ENCODE assay signal across 11 cellular contexts in genomic region chr7:151755131-151755787, GRCh38.
DNase-seq lines count a peak whose midpoint lies in the region; ATAC-seq and TF ChIP-seq lines count a peak whose summit lies in the region.
"Had no signal": no experiment of that assay in that cellular context is flagged by ENCODE, and none has a peak within 500 bp of the region (broad histone marks: within the 10 kb centered on the region; RNA-seq: fewer than 3 reads in every experiment).

No MANE protein-coding gene starts in this region.

- POLR2A ChIA-PET in CD8-positive, alpha-beta memory T cell (lab: Charles Lee): no interaction called here
- POLR2A ChIA-PET in RWPE1 (lab: Yijun Ruan, JAX; ENCODE audit: low non-redundant PET): no interaction called here

- 49 to 60% (median 56%) methylated on average over 11 of the region's 11 CpGs for WGBS in psoas muscle, 3 donors

- peaks cover 0 to 2% of the 10 kb centered on the region in 2 donors for H3K27me3 Mint-ChIP-seq in CD8-positive, alpha-beta memory T cell

- CTCF ChIA-PET in CD8-positive, alpha-beta memory T cell (lab: Charles Lee): no interaction called here
- CTCF ChIA-PET in RWPE1 (lab: Yijun Ruan, JAX): interaction anchor here (0.6 kb wide), 1 partner anchor 248 kb away, joined by 3 read pairs; no protein-coding TSS in a partner anchor

- peaks cover 7 to 9% (median 9%) of the 10 kb centered on the region in 3 donors for H3K36me3 Mint-ChIP-seq in CD8-positive, alpha-beta memory T cell

- H3K9me3 ChIP-seq in CD8-positive, alpha-beta memory T cell (ENCODE audit: low read length): no peaks in the 10 kb centered on the region
- H3K9me3 ChIP-seq in psoas muscle: no peaks in the 10 kb centered on the region
- H3K9me3 ChIP-seq: MG63 had no signal

- intact Hi-C loops in psoas muscle (cut with DNase I): loop anchor here (5.0 to 10.0 kb wide), 4 partner anchors 190 to 388 kb away; no protein-coding TSS in a partner anchor

- H3K4me1 Mint-ChIP-seq in CD8-positive, alpha-beta memory T cell: peaks cover 22 to 36% (median 28%) of the 10 kb centered on the region in 3 donors

- H3K4me3 ChIP-seq in CD8-positive, alpha-beta memory T cell (ENCODE audit: low read length): no peak overlapping the region
- no peak overlapping the region for H3K4me3 ChIP-seq in fibroblast of villous mesenchyme (ENCODE audit: low read depth, low read length)
- no peak overlapping the region for H3K4me3 ChIP-seq in psoas muscle
- H3K4me3 ChIP-seq: MG63, SK-N-MC had no signal

- H3K27ac ChIP-seq in CD8-positive, alpha-beta memory T cell (ENCODE audit: low read depth, low read length): no peak overlapping the region
- H3K27ac ChIP-seq in RWPE1: peak overlapping the region; percentile 86
- H3K27ac ChIP-seq in psoas muscle: no peak overlapping the region
- H3K27ac ChIP-seq: SK-N-MC had no signal

- H3K36me3 ChIP-seq in CD8-positive, alpha-beta memory T cell (ENCODE audit: insufficient read depth, low read length): no peaks in the 10 kb centered on the region
- no peaks in the 10 kb centered on the region for H3K36me3 ChIP-seq in psoas muscle (ENCODE audit: insufficient read depth in 1 of 2, low read depth in 1 of 2)
- H3K36me3 ChIP-seq: MG63 had no signal

- peak overlapping the region in 5 of 8 donors; percentile 37 to 89 (median 68) for H3K27ac Mint-ChIP-seq in CD8-positive, alpha-beta memory T cell

- DNase-seq in CD8-positive, alpha-beta memory T cell: no peak
- DNase-seq in RWPE1 (ENCODE audit: low spot score): no peak
- DNase-seq in fibroblast of villous mesenchyme (ENCODE audit: low read depth): peak; percentile 96
- peak; percentile 72 to 79 for DNase-seq in psoas muscle
- no peak for DNase-seq in ureter (ENCODE audit: low spot score)
- no peak for DNase-seq in NCI-H1436 treated with DMSO at 0.1 percent for 48 hours (lab: John Stamatoyannopoulos, UW)
- no peak for DNase-seq in NCI-H446 treated with DMSO at 0.1 percent for 48 hours (lab: John Stamatoyannopoulos, UW)
- DNase-seq: MG63 had no signal

- H3K4me3 Mint-ChIP-seq in CD8-positive, alpha-beta memory T cell: no peak overlapping the region

- H3K4me1 ChIP-seq in CD8-positive, alpha-beta memory T cell (ENCODE audit: insufficient read depth, low read length): peaks cover 28% of the 10 kb centered on the region
- peaks cover 11% of the 10 kb centered on the region for H3K4me1 ChIP-seq in psoas muscle

- ATAC-seq in psoas muscle: peak in 2 of 4 donors; percentile 25 to 29
- no peak for ATAC-seq in GM21526 (IDR thresholded peaks at IDR 0.05; ENCODE audit: low FRiP score, unreplicated experiment)

- TF ChIP-seq CTCF in RWPE1 (conservative IDR thresholded peaks at IDR 0.05; ENCODE audit: low read depth) (no peak), fibroblast of villous mesenchyme (IDR thresholded peaks at IDR 0.05; ENCODE audit: insufficient read depth, low read depth, low read length) (no peak), psoas muscle (IDR thresholded peaks at IDR 0.05) (no peak)

- no peaks in the 10 kb centered on the region for H3K9me3 Mint-ChIP-seq in CD8-positive, alpha-beta memory T cell
- H3K9me3 Mint-ChIP-seq: activated naive CD4-positive, alpha-beta T cell treated with anti-CD3 and anti-CD28 coated beads for 36 hours had no signal

- H3K27me3 ChIP-seq in CD8-positive, alpha-beta memory T cell (ENCODE audit: insufficient read depth, low read length, poor library complexity, severe bottlenecking): no peaks in the 10 kb centered on the region
- H3K27me3 ChIP-seq in psoas muscle (ENCODE audit: insufficient read depth in 3 of 3, low read length in 2 of 3): no peaks in the 10 kb centered on the region
- H3K27me3 ChIP-seq: MG63 had no signal

Comparison
In these comparisons a context has a peak if more than half of its experiments do, and no peak if none do; other contexts are left out.
1. DNase-seq: peak in fibroblast of villous mesenchyme (single experiment) and psoas muscle (2 of 2); none in CD8-positive, alpha-beta memory T cell (0 of 5), RWPE1 (single experiment), ureter (single experiment), NCI-H1436 treated with DMSO at 0.1 percent for 48 hours (single experiment) and NCI-H446 treated with DMSO at 0.1 percent for 48 hours (single experiment).